In the genomic region with DNA sequence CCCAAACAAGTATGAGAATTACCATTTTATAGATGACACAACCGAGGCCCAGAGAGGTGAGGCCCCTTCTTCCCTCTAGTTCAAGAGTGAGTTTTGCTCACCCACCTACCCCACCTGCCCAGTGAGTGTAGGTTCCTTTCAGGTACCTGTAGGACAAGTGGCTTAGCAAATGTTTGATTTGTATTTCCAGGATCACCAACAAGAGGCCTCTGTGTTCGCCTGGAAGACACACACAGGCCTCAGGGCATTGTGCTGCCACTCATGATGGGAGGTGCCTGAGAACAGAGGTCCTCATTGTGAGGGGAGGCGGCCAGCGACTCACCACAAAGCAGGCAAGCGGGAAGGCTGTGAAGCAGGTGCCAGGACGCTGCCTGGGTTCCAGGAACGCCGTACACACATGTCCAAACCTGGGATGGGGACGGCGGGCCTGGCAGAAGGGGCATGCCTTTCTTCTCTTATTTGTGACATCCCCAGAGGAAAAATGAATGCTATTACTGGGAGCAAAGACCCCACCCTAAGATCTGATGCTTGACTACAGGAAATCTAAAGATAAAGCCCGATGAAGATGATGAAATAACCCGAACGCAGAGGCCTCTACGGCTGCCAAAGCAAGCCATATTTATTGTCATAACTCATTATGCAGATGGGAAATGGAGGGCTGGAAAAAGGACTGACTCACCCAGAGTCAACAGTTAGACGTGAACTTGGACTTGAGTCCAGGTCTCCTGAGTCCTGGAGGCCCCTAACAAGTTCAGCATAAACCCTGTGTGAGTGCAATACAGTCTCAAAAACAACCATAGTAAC, we compare ENCODE assay signal across 8 cellular contexts.
DNase-seq lines count a peak whose midpoint lies in the region; ATAC-seq, FAIRE-seq and TF ChIP-seq lines count a peak whose summit lies in the region.

No MANE protein-coding gene starts in this region.

- H3K36me3 ChIP-seq in osteoblast (ENCODE audit: insufficient read depth, low read length): no peaks in the 10 kb centered on the region

- peak overlapping the region; percentile 46 for H3K4me2 ChIP-seq in osteoblast (ENCODE audit: insufficient read depth, low read length)

- H3K27ac ChIP-seq in osteoblast (ENCODE audit: low read depth, low read length): peak overlapping the region; percentile 97

- peaks cover 22% of the 10 kb centered on the region for H3K79me2 ChIP-seq in osteoblast (ENCODE audit: insufficient read depth, low read length)

- TF ChIP-seq CTCF in osteoblast (IDR thresholded peaks at IDR 0.05; ENCODE audit: extremely low read depth, low read depth, low read length): no peak

- ATAC-seq in esophagus mucosa (peak; percentile 72), GM18858 (IDR thresholded peaks at IDR 0.05; ENCODE audit: unreplicated experiment) (no peak), GM18502 (IDR thresholded peaks at IDR 0.05; ENCODE audit: poor library complexity, unreplicated experiment) (no peak), HG02759 (IDR thresholded peaks at IDR 0.05; ENCODE audit: unreplicated experiment) (no peak)
- no peak for ATAC-seq in activated CD4-positive, CD25-positive, alpha-beta regulatory T cell treated with anti-CD3 and anti-CD28 coated beads, Interleukin-2, amount 50 U/mL, for 24 hours

- peak overlapping the region; percentile 8 for H3K4me3 ChIP-seq in osteoblast (ENCODE audit: insufficient read depth, low read length)

- no peaks in the 10 kb centered on the region for H4K20me1 ChIP-seq in osteoblast (ENCODE audit: insufficient read depth, low read length)

- peaks cover 49% of the 10 kb centered on the region for H3K4me1 ChIP-seq in osteoblast (ENCODE audit: insufficient read depth, low read length)

- TF ChIP-seq POLR2A in H54 (IDR thresholded peaks at IDR 0.05; ENCODE audit: low read depth, low read length): no peak

- H3K27me3 ChIP-seq in osteoblast (ENCODE audit: insufficient read depth, low read length): no peaks in the 10 kb centered on the region

- DNase-seq in H54 (ENCODE audit: insufficient read length, low spot score): no peak
- DNase-seq in NOMO-1 treated with dmso at 0.1 percent for 144 hours (lab: John Stamatoyannopoulos, UW; ENCODE audit: unreplicated experiment): peak; percentile 4
- DNase-seq in osteoblast (ENCODE audit: insufficient read length, low spot score, missing footprints): peak; percentile 94

- peak; percentile 68 for FAIRE-seq in H54 (lab: Jason Lieb, UNC)

- no peak overlapping the region for H2AFZ ChIP-seq in osteoblast (ENCODE audit: low read length)

- no peaks in the 10 kb centered on the region for H3K9me3 ChIP-seq in osteoblast (ENCODE audit: low read depth, low read length)
